Comparison of ENCODE assay signal across 12 cellular contexts in the genomic region with DNA sequence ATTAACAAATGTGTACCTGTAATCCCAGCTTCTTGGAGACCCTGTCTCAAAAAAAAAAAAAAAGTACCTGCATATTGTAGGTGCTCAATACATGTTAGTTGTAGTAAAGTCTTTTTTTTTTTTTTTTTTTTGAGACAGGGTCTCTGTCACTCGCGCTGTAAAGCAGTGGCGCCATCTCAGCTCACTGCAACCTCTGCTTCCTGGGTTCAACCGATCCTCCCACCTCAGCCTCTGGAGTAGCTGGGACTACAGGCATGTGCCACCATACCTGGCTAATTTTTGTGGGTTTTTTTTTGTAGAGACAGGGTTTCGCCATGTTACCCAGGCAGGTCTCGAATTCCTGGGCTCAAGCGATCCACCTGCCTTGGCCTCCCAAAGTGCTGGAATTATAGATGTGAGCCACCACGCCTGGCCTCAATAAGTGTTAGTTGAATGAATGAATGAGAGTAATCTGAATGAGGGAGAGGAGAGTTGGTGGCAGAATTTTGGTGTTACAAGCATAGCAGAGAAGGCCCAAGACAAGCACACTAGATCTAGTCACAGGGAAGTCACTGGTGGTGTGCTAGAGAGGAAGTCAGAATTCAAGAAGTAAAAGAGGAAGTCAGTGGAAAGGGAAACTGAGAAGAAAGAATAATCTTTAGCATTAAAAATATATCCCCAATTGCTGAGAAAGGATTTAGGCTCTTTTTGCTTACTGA. TPM values are rescaled to one million over a fixed set of nuclear protein-coding genes. Genes with fewer than 3 reads are reported as not detected.
DNase-seq lines count a peak whose midpoint lies in the region; ATAC-seq, FAIRE-seq and TF ChIP-seq lines count a peak whose summit lies in the region.
"Had no signal": no experiment of that assay in that cellular context is flagged by ENCODE, and none has a peak within 500 bp of the region (broad histone marks: within the 10 kb centered on the region; RNA-seq: fewer than 3 reads in every experiment).

No MANE protein-coding gene starts in this region.

- no peak overlapping the region for H3K4me3 ChIP-seq in GM12865 (ENCODE audit: low read depth, low read length)
- H3K4me3 ChIP-seq in kidney (ENCODE audit: low read length in 2 of 2) = no peak overlapping the region

- TF ChIP-seq CTCF in GM12865 (IDR thresholded peaks at IDR 0.05; ENCODE audit: insufficient read depth, low read depth, low read length, missing control alignments) = no peak
- no peak for TF ChIP-seq CTCF in kidney (IDR thresholded peaks at IDR 0.05; ENCODE audit: borderline replicate concordance, extremely low read depth, insufficient read depth)

- no peaks in the 10 kb centered on the region for H3K36me3 ChIP-seq in kidney (ENCODE audit: control insufficient read depth in 1 of 2, insufficient read depth in 2 of 2, low read length in 2 of 2)

- no peaks in the 10 kb centered on the region for H3K9me3 Mint-ChIP-seq in T-cell
- H3K9me3 Mint-ChIP-seq in naive thymus-derived CD8-positive, alpha-beta T cell = no peaks in the 10 kb centered on the region

- intact Hi-C loops in kidney (cut with DNase I) = no loop called here

- no peak overlapping the region for H3K9ac ChIP-seq in kidney (ENCODE audit: low read length in 2 of 2)

- no peaks in the 10 kb centered on the region for H3K27me3 Mint-ChIP-seq in T-cell
- peaks cover 0 to 4% (median 2%) of the 10 kb centered on the region in 5 donors for H3K27me3 Mint-ChIP-seq in naive thymus-derived CD8-positive, alpha-beta T cell

- CTCF ChIA-PET in T-cell (lab: Charles Lee) = interaction anchor here in 1 of 2 donors (0.7 kb wide), 2 partner anchors 39 to 179 kb away, joined by 3 to 7 read pairs; no protein-coding TSS in a partner anchor

- in situ Hi-C loops in KBM-7 (cut with MboI; ENCODE audit: low pct_unique_long_range_greater_than_20kb, low sequenced_read_pairs) = no loop called here

- no peak overlapping the region for H3K27ac ChIP-seq in kidney (ENCODE audit: low read depth in 2 of 2, low read length in 2 of 2)

- H3K36me3 Mint-ChIP-seq in T-cell = no peaks in the 10 kb centered on the region
- no peaks in the 10 kb centered on the region for H3K36me3 Mint-ChIP-seq in naive thymus-derived CD8-positive, alpha-beta T cell

- peaks cover 0 to 7% of the 10 kb centered on the region in 2 donors for H3K4me1 ChIP-seq in kidney (ENCODE audit: control insufficient read depth in 1 of 2, insufficient read depth in 1 of 2, low read depth in 1 of 2, low read length in 2 of 2)

- H3K9me3 ChIP-seq in kidney (ENCODE audit: control insufficient read depth in 1 of 2, low read length in 2 of 2) = no peaks in the 10 kb centered on the region

- no peak for ATAC-seq in T-cell (replicated peaks in 1 of 4)
- ATAC-seq in naive thymus-derived CD8-positive, alpha-beta T cell = no peak

- DNase-seq in GM12865 (ENCODE audit: low read depth) = peak; percentile 61
- peak; percentile 75 for DNase-seq in KBM-7
- no peak for DNase-seq in T-cell
- DNase-seq in naive thymus-derived CD8-positive, alpha-beta T cell = no peak
- DNase-seq in NCI-H187 (lab: John Stamatoyannopoulos, UW) = no peak
- no peak for DNase-seq in GM03348 (ENCODE audit: low spot score)
- DNase-seq in kidney = no peak
- DNase-seq: DMS79 treated with DMSO at 0.1 percent for 48 hours, HCEC 1CT, NCI-H526 treated with DMSO at 0.1 percent for 48 hours, T1000 had no signal

- peak overlapping the region; percentile 65 to 72 for H3K27ac Mint-ChIP-seq in T-cell
- H3K27ac Mint-ChIP-seq in naive thymus-derived CD8-positive, alpha-beta T cell = peak overlapping the region; percentile 27 to 90 (median 80)

- no peak for FAIRE-seq in kidney (lab: Jason Lieb, UNC)

- H3K4me3 Mint-ChIP-seq in T-cell = peak overlapping the region in 1 of 3 donors; percentile 34
- H3K4me3 Mint-ChIP-seq in naive thymus-derived CD8-positive, alpha-beta T cell = peak overlapping the region in 7 of 10 donors; percentile 13 to 50 (median 35)

- POLR2A ChIA-PET in T-cell (lab: Charles Lee) = interaction anchor here in 1 of 2 donors (0.6 to 1.3 kb wide), 2 partner anchors 9 to 24 kb away, joined by 3 to 4 read pairs; no protein-coding TSS in a partner anchor
- POLR2A ChIA-PET in naive thymus-derived CD8-positive, alpha-beta T cell (lab: Charles Lee) = interaction anchor here (0.6 to 1.1 kb wide), 2 partner anchors 15 to 116 kb away, joined by 4 to 6 read pairs; no protein-coding TSS in a partner anchor

- H3K4me1 Mint-ChIP-seq in T-cell = peaks cover 27 to 32% (median 30%) of the 10 kb centered on the region in 3 donors
- H3K4me1 Mint-ChIP-seq in naive thymus-derived CD8-positive, alpha-beta T cell = peaks cover 20 to 36% (median 30%) of the 10 kb centered on the region in 4 donors

RNA-seq across cellular contexts. Expression of a gene that starts 9.4 kb away (rescaled TPM):
- total RNA-seq in T-cell (not detected), kidney (not detected)
- not detected for total RNA-seq in naive thymus-derived CD8-positive, alpha-beta T cell
- not detected for polyA plus RNA-seq in naive thymus-derived CD8-positive, alpha-beta T cell
- polyA plus RNA-seq in kidney (ENCODE audit: insufficient read depth, low read depth, low replicate concordance) = 1.0 TPM
- total RNA-seq: kidney epithelial cell had no signal

RNA-seq across cellular contexts. Expression of a gene that starts 10.7 kb away (rescaled TPM):
- total RNA-seq in T-cell (10 to 100 TPM; 54.6 to 66.0 (median 58.6) TPM), kidney (78.2 TPM)
- 10 to 100 TPM; 62.2 to 70.7 TPM for total RNA-seq in naive thymus-derived CD8-positive, alpha-beta T cell
- polyA plus RNA-seq in naive thymus-derived CD8-positive, alpha-beta T cell = 10 to 100 TPM; 55.8 to 77.0 (median 71.5) TPM
- polyA plus RNA-seq in kidney (ENCODE audit: insufficient read depth, low read depth, low replicate concordance) = 18.2 TPM

RNA-seq across cellular contexts. Expression of a gene that starts 53.9 kb away (rescaled TPM):
- total RNA-seq in T-cell (1 to 10 TPM in 1 of 5 donors, under 1 TPM in 4; 0.22 to 3.8 (median 0.26) TPM), kidney (88.8 TPM)
- total RNA-seq in naive thymus-derived CD8-positive, alpha-beta T cell = not detected
- polyA plus RNA-seq in naive thymus-derived CD8-positive, alpha-beta T cell = not detected
- 7.1 TPM for polyA plus RNA-seq in kidney (ENCODE audit: insufficient read depth, low read depth, low replicate concordance)

Comparison
In these comparisons a context has a peak if more than half of its experiments do, and no peak if none do; other contexts are left out.
1. DNase-seq: peak in GM12865 (single experiment) and KBM-7 (single experiment); none in T-cell (0 of 34), naive thymus-derived CD8-positive, alpha-beta T cell (0 of 10), NCI-H187 (0 of 2), GM03348 (single experiment) and kidney (single experiment).
2. RNA of a gene that starts 53.9 kb away (total RNA-seq): 88.8 TPM in kidney (single experiment); 0.22 to 3.8 TPM in T-cell and not detected in naive thymus-derived CD8-positive, alpha-beta T cell; every median in the first group is over 10 times any median in the second.